Comparison of ENCODE assay signal across 1 cellular context in genomic region chr3:180601688-180602666, GRCh38.
TF ChIP-seq lines count a peak whose summit lies in the region.

TSS of gene TTC14 (plus strand) at chr3:180602163. CDS start at chr3:180602262, 99 bp downstream.

TF ChIP-seq in GM23338, 12 proteins besides CTCF, POLR2A, EP300 and RAD21 (continued from another document):
- 0 out of 2 replicates have a peak, but pooled peaks have one; percentile 51 for TF ChIP-seq ZNF462 (CRISPR knock-in tag; IDR thresholded peaks at IDR 0.05)
- TF ChIP-seq CREB1 (CRISPR knock-in tag; IDR thresholded peaks at IDR 0.05; ENCODE audit: low read depth): no peak
- peak; percentile 85 for TF ChIP-seq POLR2AphosphoS5 (IDR thresholded peaks at IDR 0.05; ENCODE audit: low read depth)
- no peak for TF ChIP-seq ZNF114 (CRISPR knock-in tag; IDR thresholded peaks at IDR 0.05)
- TF ChIP-seq STAT1 (IDR thresholded peaks at IDR 0.05; ENCODE audit: unreplicated experiment): no peak
- TF ChIP-seq ZNF331 (CRISPR knock-in tag; IDR thresholded peaks at IDR 0.05; ENCODE audit: low read depth): peak; percentile 29; the same call in 1 of the 2 replicates
